ENCODE assay signal across 1 cellular context in the genomic region with DNA sequence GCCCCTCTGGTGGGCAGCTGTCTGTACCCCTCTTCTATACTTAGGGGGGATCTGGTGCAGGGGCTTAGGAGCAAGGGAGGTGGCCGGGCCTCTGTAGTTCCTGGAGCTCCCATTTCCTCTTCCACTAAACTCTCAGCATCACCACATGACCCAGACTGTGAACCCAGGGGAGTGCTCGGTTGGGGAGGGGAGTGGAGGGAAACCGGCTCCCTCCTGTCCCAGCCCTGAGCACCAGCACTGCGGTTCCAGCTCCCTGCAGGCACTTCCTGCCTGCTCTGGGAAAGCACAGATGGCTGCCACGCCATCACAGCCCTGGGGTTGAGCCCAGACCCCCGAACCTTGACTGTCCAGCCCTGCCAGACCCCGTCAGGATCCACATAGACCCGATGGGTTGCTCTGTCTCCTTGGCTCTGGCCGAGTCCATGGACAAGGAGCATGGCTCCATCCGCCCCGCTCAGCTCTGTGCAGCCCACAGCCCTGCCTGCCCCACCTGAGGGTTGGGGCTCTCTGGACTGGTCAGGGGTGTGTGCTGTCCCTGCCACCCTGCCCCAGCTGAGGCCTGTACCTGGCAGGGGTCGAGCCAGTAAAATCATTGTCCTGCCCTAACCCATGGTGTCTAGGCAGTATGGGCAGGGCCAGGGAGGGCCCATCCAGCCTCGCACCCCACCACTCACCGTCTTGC.
TF ChIP-seq lines count a peak whose summit lies in the region.

No MANE protein-coding gene starts in this region.

TF ChIP-seq in GM23338, 12 proteins besides CTCF, POLR2A, EP300 and RAD21:
- TF ChIP-seq, protein P1, sequence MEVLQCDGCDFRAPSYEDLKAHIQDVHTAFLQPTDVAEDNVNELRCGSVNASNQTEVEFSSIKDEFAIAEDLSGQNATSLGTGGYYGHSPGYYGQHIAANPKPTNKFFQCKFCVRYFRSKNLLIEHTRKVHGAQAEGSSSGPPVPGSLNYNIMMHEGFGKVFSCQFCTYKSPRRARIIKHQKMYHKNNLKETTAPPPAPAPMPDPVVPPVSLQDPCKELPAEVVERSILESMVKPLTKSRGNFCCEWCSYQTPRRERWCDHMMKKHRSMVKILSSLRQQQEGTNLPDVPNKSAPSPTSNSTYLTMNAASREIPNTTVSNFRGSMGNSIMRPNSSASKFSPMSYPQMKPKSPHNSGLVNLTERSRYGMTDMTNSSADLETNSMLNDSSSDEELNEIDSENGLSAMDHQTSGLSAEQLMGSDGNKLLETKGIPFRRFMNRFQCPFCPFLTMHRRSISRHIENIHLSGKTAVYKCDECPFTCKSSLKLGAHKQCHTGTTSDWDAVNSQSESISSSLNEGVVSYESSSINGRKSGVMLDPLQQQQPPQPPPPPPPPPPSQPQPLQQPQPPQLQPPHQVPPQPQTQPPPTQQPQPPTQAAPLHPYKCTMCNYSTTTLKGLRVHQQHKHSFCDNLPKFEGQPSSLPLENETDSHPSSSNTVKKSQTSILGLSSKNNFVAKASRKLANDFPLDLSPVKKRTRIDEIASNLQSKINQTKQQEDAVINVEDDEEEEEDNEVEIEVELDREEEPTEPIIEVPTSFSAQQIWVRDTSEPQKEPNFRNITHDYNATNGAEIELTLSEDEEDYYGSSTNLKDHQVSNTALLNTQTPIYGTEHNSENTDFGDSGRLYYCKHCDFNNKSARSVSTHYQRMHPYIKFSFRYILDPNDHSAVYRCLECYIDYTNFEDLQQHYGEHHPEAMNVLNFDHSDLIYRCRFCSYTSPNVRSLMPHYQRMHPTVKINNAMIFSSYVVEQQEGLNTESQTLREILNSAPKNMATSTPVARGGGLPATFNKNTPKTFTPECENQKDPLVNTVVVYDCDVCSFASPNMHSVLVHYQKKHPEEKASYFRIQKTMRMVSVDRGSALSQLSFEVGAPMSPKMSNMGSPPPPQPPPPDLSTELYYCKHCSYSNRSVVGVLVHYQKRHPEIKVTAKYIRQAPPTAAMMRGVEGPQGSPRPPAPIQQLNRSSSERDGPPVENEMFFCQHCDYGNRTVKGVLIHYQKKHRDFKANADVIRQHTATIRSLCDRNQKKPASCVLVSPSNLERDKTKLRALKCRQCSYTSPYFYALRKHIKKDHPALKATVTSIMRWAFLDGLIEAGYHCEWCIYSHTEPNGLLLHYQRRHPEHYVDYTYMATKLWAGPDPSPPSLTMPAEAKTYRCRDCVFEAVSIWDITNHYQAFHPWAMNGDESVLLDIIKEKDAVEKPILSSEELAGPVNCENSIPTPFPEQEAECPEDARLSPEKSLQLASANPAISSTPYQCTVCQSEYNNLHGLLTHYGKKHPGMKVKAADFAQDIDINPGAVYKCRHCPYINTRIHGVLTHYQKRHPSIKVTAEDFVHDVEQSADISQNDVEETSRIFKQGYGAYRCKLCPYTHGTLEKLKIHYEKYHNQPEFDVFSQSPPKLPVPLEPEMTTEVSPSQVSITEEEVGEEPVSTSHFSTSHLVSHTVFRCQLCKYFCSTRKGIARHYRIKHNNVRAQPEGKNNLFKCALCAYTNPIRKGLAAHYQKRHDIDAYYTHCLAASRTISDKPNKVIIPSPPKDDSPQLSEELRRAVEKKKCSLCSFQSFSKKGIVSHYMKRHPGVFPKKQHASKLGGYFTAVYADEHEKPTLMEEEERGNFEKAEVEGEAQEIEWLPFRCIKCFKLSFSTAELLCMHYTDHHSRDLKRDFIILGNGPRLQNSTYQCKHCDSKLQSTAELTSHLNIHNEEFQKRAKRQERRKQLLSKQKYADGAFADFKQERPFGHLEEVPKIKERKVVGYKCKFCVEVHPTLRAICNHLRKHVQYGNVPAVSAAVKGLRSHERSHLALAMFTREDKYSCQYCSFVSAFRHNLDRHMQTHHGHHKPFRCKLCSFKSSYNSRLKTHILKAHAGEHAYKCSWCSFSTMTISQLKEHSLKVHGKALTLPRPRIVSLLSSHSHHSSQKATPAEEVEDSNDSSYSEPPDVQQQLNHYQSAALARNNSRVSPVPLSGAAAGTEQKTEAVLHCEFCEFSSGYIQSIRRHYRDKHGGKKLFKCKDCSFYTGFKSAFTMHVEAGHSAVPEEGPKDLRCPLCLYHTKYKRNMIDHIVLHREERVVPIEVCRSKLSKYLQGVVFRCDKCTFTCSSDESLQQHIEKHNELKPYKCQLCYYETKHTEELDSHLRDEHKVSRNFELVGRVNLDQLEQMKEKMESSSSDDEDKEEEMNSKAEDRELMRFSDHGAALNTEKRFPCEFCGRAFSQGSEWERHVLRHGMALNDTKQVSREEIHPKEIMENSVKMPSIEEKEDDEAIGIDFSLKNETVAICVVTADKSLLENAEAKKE (CRISPR knock-in tag; IDR thresholded peaks at IDR 0.05) = no peak
- TF ChIP-seq NANOG (IDR thresholded peaks at IDR 0.05; ENCODE audit: borderline replicate concordance) (no peak), EZH2phosphoT487 (IDR thresholded peaks at IDR 0.05; ENCODE audit: unreplicated experiment) (no peak), STAT1 (IDR thresholded peaks at IDR 0.05; ENCODE audit: unreplicated experiment) (no peak), CREB1 (CRISPR knock-in tag; IDR thresholded peaks at IDR 0.05; ENCODE audit: low read depth) (no peak), JUNB (IDR thresholded peaks at IDR 0.05; ENCODE audit: unreplicated experiment) (no peak), EZH2 (IDR thresholded peaks at IDR 0.05; ENCODE audit: low read depth, unreplicated experiment) (no peak), ZNF114 (CRISPR knock-in tag; IDR thresholded peaks at IDR 0.05) (no peak), ZNF331 (CRISPR knock-in tag; IDR thresholded peaks at IDR 0.05; ENCODE audit: low read depth) (no peak), POLR2AphosphoS5 (IDR thresholded peaks at IDR 0.05; ENCODE audit: low read depth) (no peak)
- TF ChIP-seq, protein P2, sequence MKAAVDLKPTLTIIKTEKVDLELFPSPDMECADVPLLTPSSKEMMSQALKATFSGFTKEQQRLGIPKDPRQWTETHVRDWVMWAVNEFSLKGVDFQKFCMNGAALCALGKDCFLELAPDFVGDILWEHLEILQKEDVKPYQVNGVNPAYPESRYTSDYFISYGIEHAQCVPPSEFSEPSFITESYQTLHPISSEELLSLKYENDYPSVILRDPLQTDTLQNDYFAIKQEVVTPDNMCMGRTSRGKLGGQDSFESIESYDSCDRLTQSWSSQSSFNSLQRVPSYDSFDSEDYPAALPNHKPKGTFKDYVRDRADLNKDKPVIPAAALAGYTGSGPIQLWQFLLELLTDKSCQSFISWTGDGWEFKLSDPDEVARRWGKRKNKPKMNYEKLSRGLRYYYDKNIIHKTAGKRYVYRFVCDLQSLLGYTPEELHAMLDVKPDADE (IDR thresholded peaks at IDR 0.05) = no peak
- TF ChIP-seq, protein P3, sequence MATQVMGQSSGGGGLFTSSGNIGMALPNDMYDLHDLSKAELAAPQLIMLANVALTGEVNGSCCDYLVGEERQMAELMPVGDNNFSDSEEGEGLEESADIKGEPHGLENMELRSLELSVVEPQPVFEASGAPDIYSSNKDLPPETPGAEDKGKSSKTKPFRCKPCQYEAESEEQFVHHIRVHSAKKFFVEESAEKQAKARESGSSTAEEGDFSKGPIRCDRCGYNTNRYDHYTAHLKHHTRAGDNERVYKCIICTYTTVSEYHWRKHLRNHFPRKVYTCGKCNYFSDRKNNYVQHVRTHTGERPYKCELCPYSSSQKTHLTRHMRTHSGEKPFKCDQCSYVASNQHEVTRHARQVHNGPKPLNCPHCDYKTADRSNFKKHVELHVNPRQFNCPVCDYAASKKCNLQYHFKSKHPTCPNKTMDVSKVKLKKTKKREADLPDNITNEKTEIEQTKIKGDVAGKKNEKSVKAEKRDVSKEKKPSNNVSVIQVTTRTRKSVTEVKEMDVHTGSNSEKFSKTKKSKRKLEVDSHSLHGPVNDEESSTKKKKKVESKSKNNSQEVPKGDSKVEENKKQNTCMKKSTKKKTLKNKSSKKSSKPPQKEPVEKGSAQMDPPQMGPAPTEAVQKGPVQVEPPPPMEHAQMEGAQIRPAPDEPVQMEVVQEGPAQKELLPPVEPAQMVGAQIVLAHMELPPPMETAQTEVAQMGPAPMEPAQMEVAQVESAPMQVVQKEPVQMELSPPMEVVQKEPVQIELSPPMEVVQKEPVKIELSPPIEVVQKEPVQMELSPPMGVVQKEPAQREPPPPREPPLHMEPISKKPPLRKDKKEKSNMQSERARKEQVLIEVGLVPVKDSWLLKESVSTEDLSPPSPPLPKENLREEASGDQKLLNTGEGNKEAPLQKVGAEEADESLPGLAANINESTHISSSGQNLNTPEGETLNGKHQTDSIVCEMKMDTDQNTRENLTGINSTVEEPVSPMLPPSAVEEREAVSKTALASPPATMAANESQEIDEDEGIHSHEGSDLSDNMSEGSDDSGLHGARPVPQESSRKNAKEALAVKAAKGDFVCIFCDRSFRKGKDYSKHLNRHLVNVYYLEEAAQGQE (IDR thresholded peaks at IDR 0.05; ENCODE audit: unreplicated experiment) = no peak
